Comparison of ENCODE assay signal across 22 cellular contexts in genomic region chr11:133206313-133207005, GRCh38.
DNase-seq lines count a peak whose midpoint lies in the region; ATAC-seq and TF ChIP-seq lines count a peak whose summit lies in the region.
"Had no signal": no experiment of that assay in that cellular context is flagged by ENCODE, and none has a peak within 500 bp of the region (broad histone marks: within the 10 kb centered on the region; RNA-seq: fewer than 3 reads in every experiment).

No MANE protein-coding gene starts in this region.

- H3K4me1 ChIP-seq in esophagus muscularis mucosa, result no peaks in the 10 kb centered on the region
- H3K4me1 ChIP-seq: A549; BE2C; BLaER1 treated with 17β-estradiol and CSF1 and Interleukin-3, amounts not matched to agents 10 nM and 100 nM; HAP-1 had no signal

- no peak for TF ChIP-seq CTCF in esophagus muscularis mucosa (IDR thresholded peaks at IDR 0.05)

- no peak overlapping the region for H3K4me3 ChIP-seq in esophagus muscularis mucosa
- H3K4me3 ChIP-seq: A549; BLaER1 treated with 17β-estradiol and CSF1 and Interleukin-3, amounts not matched to agents 10 nM and 100 nM; HAP-1 had no signal

- H3K27me3 ChIP-seq in esophagus muscularis mucosa, result peaks cover 0 to 16% (median 0%) of the 10 kb centered on the region in 4 donors
- H3K27me3 ChIP-seq: BE2C; BLaER1 treated with 17β-estradiol and CSF1 and Interleukin-3, amounts not matched to agents 10 nM and 100 nM had no signal

- WGBS in esophagus muscularis mucosa, result 84% methylated on average over 17 of the region's 17 CpGs

- TF ChIP-seq EP300 in esophagus muscularis mucosa (IDR thresholded peaks at IDR 0.05), result no peak

- no peaks in the 10 kb centered on the region for H3K9me3 ChIP-seq in esophagus muscularis mucosa
- H3K9me3 ChIP-seq: A549; BE2C; BLaER1 treated with 17β-estradiol and CSF1 and Interleukin-3, amounts not matched to agents 10 nM and 100 nM; HAP-1 had no signal

- ATAC-seq in GM18868 (IDR thresholded peaks at IDR 0.05; ENCODE audit: unreplicated experiment), result peak; percentile 61
- ATAC-seq: A549 had no signal

- H3K27ac ChIP-seq in esophagus muscularis mucosa (replicated peaks in 1 of 4), result no peak overlapping the region
- H3K27ac ChIP-seq: A549; BLaER1 treated with 17β-estradiol and CSF1 and Interleukin-3, amounts not matched to agents 10 nM and 100 nM had no signal

- no peaks in the 10 kb centered on the region for H3K36me3 ChIP-seq in esophagus muscularis mucosa
- H3K36me3 ChIP-seq: BE2C; BLaER1 treated with 17β-estradiol and CSF1 and Interleukin-3, amounts not matched to agents 10 nM and 100 nM; HAP-1 had no signal

- DNase-seq in NOMO-1 treated with DMSO at 0.1 percent for 48 hours (lab: John Stamatoyannopoulos, UW; ENCODE audit: unreplicated experiment), result peak; percentile 49
- no peak for DNase-seq in NOMO-1 treated with dmso at 0.1 percent for 144 hours (lab: John Stamatoyannopoulos, UW; ENCODE audit: unreplicated experiment)
- DNase-seq in MV-4-11 (lab: John Stamatoyannopoulos, UW), result peak; percentile 35
- DNase-seq in esophagus muscularis mucosa (ENCODE audit: extremely low spot score), result peak; percentile 84
- DNase-seq in activated T-cell treated with anti-CD3 and anti-CD28 coated beads, Interleukin-2, amount 50 U/mL, for 1 hour, result no peak
- no peak for DNase-seq in DMS114 treated with DMSO at 0.1 percent for 48 hours (lab: John Stamatoyannopoulos, UW; ENCODE audit: unreplicated experiment)
- DNase-seq: 8988T; ACHN; AML-193; BE2C; CD4-positive, alpha-beta T cell; CD8-positive, alpha-beta memory T cell; DMS 273 treated with DMSO at 0.1 percent for 48 hours; DMS53; DMS79 treated with DMSO at 0.1 percent for 48 hours; GF-D8; GOT3; HFFc6 had no signal

- intact Hi-C loops in esophagus muscularis mucosa (cut with DNase I), result no loop called here

- no peak for TF ChIP-seq POLR2A in esophagus muscularis mucosa (IDR thresholded peaks at IDR 0.05; ENCODE audit: low read depth)

Comparison
In these comparisons a context has a peak if more than half of its experiments do, and no peak if none do; other contexts are left out.
1. DNase-seq: peak in NOMO-1 treated with DMSO at 0.1 percent for 48 hours (single experiment), MV-4-11 (single experiment) and esophagus muscularis mucosa (single experiment); none in NOMO-1 treated with dmso at 0.1 percent for 144 hours (single experiment), activated T-cell treated with anti-CD3 and anti-CD28 coated beads, Interleukin-2, amount 50 U/mL, for 1 hour (single experiment) and DMS114 treated with DMSO at 0.1 percent for 48 hours (single experiment).